In the genomic region with DNA sequence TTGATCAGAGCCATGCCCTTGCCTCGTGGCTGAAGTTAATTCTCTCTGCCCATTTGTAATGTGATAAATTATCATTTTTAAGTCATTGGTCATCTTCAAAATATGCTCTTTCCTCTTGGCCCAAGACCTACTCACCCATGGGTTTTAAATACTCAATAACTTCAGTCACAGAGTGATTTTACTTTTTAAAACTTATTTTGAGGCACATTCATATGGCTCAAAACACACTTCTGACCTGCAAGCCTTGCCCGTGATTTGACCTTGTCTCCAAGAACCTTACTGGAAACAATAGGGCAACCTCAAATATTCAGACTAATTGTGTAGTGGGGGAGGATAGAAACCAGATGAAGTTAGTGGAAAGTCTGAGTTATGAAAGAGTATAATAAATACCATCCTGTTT, we compare ENCODE assay signal across 1 cellular context.
TF ChIP-seq lines count a peak whose summit lies in the region.

No MANE protein-coding gene starts in this region.

TF ChIP-seq in HepG2, 621 proteins besides CTCF, POLR2A, EP300 and RAD21 (continued from another document):
- no peak for TF ChIP-seq ZNF609 (CRISPR knock-in tag; IDR thresholded peaks at IDR 0.05; ENCODE audit: borderline replicate concordance)
- TF ChIP-seq ZNF350 (CRISPR knock-in tag; IDR thresholded peaks at IDR 0.05; ENCODE audit: borderline replicate concordance, low read depth), result no peak
- TF ChIP-seq BHLHE40 (IDR thresholded peaks at IDR 0.05; ENCODE audit: low read length), result no peak
